ENCODE assay signal across 10 cellular contexts in the genomic region with DNA sequence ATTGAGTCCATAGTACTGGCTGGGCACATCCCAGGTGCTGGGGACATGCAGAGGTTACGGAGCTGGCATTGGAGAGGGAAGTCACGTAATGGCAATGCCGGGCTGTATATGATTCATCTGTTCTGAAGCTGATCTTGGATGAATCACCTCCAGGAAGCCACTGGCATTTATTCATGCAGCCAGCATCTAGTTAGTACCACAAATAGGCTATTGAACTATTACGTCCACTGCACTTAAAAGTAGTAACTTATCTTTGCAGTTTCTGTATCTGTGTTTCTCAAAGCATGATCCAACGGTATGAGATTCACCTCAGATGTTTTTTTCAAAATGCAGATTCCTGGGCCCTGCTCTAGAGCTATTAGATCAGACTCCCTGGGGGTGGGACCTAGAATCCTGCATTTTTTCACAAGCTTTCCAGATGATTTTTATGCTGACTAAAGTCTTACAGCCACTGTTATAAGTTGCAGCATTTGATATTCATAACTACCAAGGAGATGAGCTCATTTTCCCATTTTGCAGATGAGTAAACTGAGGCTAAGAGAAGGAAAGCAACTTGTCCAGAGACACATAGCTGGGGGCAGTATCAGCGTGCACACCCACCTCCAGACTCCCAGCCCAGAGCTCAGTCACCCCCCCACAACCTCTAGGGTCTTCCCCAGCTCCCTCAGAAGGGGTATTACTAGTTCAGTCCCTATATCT. TPM values are rescaled to one million over a fixed set of nuclear protein-coding genes. Genes with fewer than 3 reads are reported as not detected.
DNase-seq lines count a peak whose midpoint lies in the region; ATAC-seq and FAIRE-seq lines count a peak whose summit lies in the region.
"Had no signal": no experiment of that assay in that cellular context is flagged by ENCODE, and none has a peak within 500 bp of the region (broad histone marks: within the 10 kb centered on the region; RNA-seq: fewer than 3 reads in every experiment).

No MANE protein-coding gene starts in this region.

- peak overlapping the region; percentile 82 for H3K27ac Mint-ChIP-seq in activated T-cell treated with anti-CD3 and anti-CD28 coated beads, Interleukin-2, amount 50 U/mL, for 72 hours
- peak overlapping the region; percentile 48 for H3K27ac Mint-ChIP-seq in activated T-helper 17 cell treated with anti-CD3 and anti-CD28 coated beads, Interleukin-2, amount 50 U/mL, for 72 hours

- peaks cover 28% of the 10 kb centered on the region for H3K4me1 Mint-ChIP-seq in activated T-cell treated with anti-CD3 and anti-CD28 coated beads, Interleukin-2, amount 50 U/mL, for 72 hours (ENCODE audit: low read depth)
- H3K4me1 Mint-ChIP-seq in activated T-helper 17 cell treated with anti-CD3 and anti-CD28 coated beads, Interleukin-2, amount 50 U/mL, for 72 hours: peaks cover 15% of the 10 kb centered on the region

- DNase-seq in activated T-cell treated with anti-CD3 and anti-CD28 coated beads, Interleukin-2, amount 50 U/mL, for 72 hours: no peak
- no peak for DNase-seq in activated T-cell treated with anti-CD3 and anti-CD28 coated beads, Interleukin-2, amount 50 U/mL, for 1 hour
- DNase-seq in islet precursor cell: peak; percentile 59
- DNase-seq in urothelium cell line (ENCODE audit: low spot score): peak; percentile 93
- no peak for DNase-seq in effector CD8-positive, alpha-beta T cell (lab: John Stamatoyannopoulos, UW)
- DNase-seq in cerebellum (ENCODE audit: low spot score): no peak
- no peak for DNase-seq in activated CD8-positive, alpha-beta memory T cell treated with anti-CD3 and anti-CD28 coated beads, Interleukin-2, amount 50 U/mL, for 4 hours
- DNase-seq: erythroblast, NCI-H2171 had no signal

- H3K36me3 Mint-ChIP-seq in activated T-cell treated with anti-CD3 and anti-CD28 coated beads, Interleukin-2, amount 50 U/mL, for 72 hours (ENCODE audit: insufficient read depth in 2 of 2): peaks cover 1 to 12% of the 10 kb centered on the region in 2 donors
- peaks cover 96% of the 10 kb centered on the region for H3K36me3 Mint-ChIP-seq in activated T-helper 17 cell treated with anti-CD3 and anti-CD28 coated beads, Interleukin-2, amount 50 U/mL, for 72 hours (ENCODE audit: low read depth)

- peak; percentile 46 for FAIRE-seq in urothelium cell line (lab: Jason Lieb, UNC)

- H3K9me3 Mint-ChIP-seq in activated T-cell treated with anti-CD3 and anti-CD28 coated beads, Interleukin-2, amount 50 U/mL, for 72 hours: no peaks in the 10 kb centered on the region
- no peaks in the 10 kb centered on the region for H3K9me3 Mint-ChIP-seq in activated T-helper 17 cell treated with anti-CD3 and anti-CD28 coated beads, Interleukin-2, amount 50 U/mL, for 72 hours

- no peak overlapping the region for H3K4me3 Mint-ChIP-seq in activated T-cell treated with anti-CD3 and anti-CD28 coated beads, Interleukin-2, amount 50 U/mL, for 72 hours
- H3K4me3 Mint-ChIP-seq in activated T-helper 17 cell treated with anti-CD3 and anti-CD28 coated beads, Interleukin-2, amount 50 U/mL, for 72 hours: peak overlapping the region; percentile 21

- H3K27me3 Mint-ChIP-seq in activated T-cell treated with anti-CD3 and anti-CD28 coated beads, Interleukin-2, amount 50 U/mL, for 72 hours (ENCODE audit: low read depth): no peaks in the 10 kb centered on the region
- H3K27me3 Mint-ChIP-seq in activated T-helper 17 cell treated with anti-CD3 and anti-CD28 coated beads, Interleukin-2, amount 50 U/mL, for 72 hours: no peaks in the 10 kb centered on the region

- peak; percentile 31 to 36 for ATAC-seq in activated T-cell treated with anti-CD3 and anti-CD28 coated beads, Interleukin-2, amount 50 U/mL, for 72 hours (replicated peaks in 1 of 2)
- peak; percentile 72 for ATAC-seq in activated T-helper 17 cell treated with anti-CD3 and anti-CD28 coated beads, Interleukin-2, amount 50 U/mL, for 72 hours (replicated peaks)

RNA-seq across cellular contexts. Expression of a gene that starts 44.0 kb away (rescaled TPM):
- 1 to 10 TPM in 1 of 2 donors, under 1 TPM in 1; 0.84 to 2.0 TPM for total RNA-seq in activated T-cell treated with anti-CD3 and anti-CD28 coated beads, Interleukin-2, amount 50 U/mL, for 72 hours
- 1 to 10 TPM; 2.9 to 5.3 TPM for total RNA-seq in activated T-helper 17 cell treated with anti-CD3 and anti-CD28 coated beads, Interleukin-2, amount 50 U/mL, for 72 hours
- total RNA-seq in cerebellum: 73.1 TPM

RNA-seq across cellular contexts. Expression of a gene that starts 46.8 kb away (rescaled TPM):
- 100 to 1,000 TPM; 131 to 146 TPM for total RNA-seq in activated T-cell treated with anti-CD3 and anti-CD28 coated beads, Interleukin-2, amount 50 U/mL, for 72 hours
- 100 to 1,000 TPM; 129 to 164 TPM for total RNA-seq in activated T-helper 17 cell treated with anti-CD3 and anti-CD28 coated beads, Interleukin-2, amount 50 U/mL, for 72 hours
- 43.7 TPM for total RNA-seq in cerebellum

Comparison
In these comparisons a context has a peak if more than half of its experiments do, and no peak if none do; other contexts are left out.
1. DNase-seq: peak in islet precursor cell (single experiment) and urothelium cell line (single experiment); none in activated T-cell treated with anti-CD3 and anti-CD28 coated beads, Interleukin-2, amount 50 U/mL, for 72 hours (0 of 2), activated T-cell treated with anti-CD3 and anti-CD28 coated beads, Interleukin-2, amount 50 U/mL, for 1 hour (single experiment), effector CD8-positive, alpha-beta T cell (single experiment), cerebellum (single experiment) and activated CD8-positive, alpha-beta memory T cell treated with anti-CD3 and anti-CD28 coated beads, Interleukin-2, amount 50 U/mL, for 4 hours (single experiment).
2. RNA of a gene that starts 44.0 kb away (total RNA-seq): 73.1 TPM in cerebellum (single experiment); 2.9 to 5.3 TPM in activated T-helper 17 cell treated with anti-CD3 and anti-CD28 coated beads, Interleukin-2, amount 50 U/mL, for 72 hours and 0.84 to 2.0 TPM in activated T-cell treated with anti-CD3 and anti-CD28 coated beads, Interleukin-2, amount 50 U/mL, for 72 hours; every median in the first group is over 10 times any median in the second.